8 cellular contexts compared by ENCODE assay signal in the genomic region with DNA sequence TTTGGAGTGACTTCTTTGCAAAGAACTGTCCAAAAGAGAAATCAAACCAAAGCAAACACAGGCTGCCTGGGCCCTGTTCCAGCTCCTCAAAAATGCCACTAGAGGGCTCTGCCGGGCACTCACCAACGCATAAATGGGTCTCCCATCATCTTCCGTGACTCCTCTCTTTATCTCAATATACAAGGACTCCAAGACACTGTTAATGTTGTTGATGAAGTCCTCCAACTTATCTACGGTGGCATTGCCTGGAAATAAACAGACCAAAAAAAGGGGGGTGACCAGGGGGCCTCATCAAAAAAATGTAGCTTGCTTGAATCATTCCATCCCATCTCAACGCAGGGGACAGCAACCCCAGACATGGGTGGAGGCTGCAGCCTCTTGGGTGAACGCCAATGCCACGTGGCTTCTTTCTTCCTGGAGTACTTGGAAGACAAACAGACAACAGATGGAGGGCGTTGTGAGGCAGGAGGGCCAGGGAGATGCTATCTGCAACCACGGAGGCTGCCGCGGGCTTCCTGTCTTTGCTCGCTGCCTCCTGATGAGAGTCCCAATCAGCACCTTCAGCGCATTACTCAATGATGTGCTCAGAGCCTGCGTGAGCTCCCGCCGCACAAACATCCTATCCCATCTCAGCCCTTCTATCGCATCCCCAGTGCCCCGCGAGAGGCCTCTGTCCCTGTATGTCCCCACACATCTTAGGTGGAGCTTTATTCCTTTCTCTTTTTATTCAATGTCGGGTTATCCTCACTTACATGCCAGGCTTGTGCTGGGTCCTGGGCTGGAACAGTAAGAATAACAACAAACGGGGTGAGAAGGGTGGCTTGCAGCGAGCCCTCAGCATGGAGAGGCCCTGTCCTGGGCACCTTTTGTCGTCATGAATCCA. TPM values are rescaled to one million over a fixed set of nuclear protein-coding genes. Genes with fewer than 3 reads are reported as not detected.
A peak's percentile ranks its signal among the peaks of the same experiment; 100 is the strongest.
DNase-seq lines count a peak whose midpoint lies in the region; ATAC-seq, FAIRE-seq and TF ChIP-seq lines count a peak whose summit lies in the region.

No MANE protein-coding gene starts in this region.

- H3K36me3 ChIP-seq in pancreas (peaks cover 0 to 12% (median 2%) of the 10 kb centered on the region in 3 donors), thoracic aorta (peaks cover 13% of the 10 kb centered on the region)

- H3K4me1 ChIP-seq in pancreas (peaks cover 0 to 10% (median 0%) of the 10 kb centered on the region in 3 donors), thoracic aorta (ENCODE audit: control insufficient read depth in 1 of 2, low read depth in 2 of 2) (peaks cover 4 to 22% of the 10 kb centered on the region in 2 donors)

- WGBS in pancreas, 2 donors: 55 to 59% methylated on average over 23 of the region's 23 CpGs

- peak overlapping the region in 1 of 4 donors; percentile 8 for H3K27ac ChIP-seq in pancreas
- peak overlapping the region in 1 of 2 donors; percentile 2 for H3K27ac ChIP-seq in thoracic aorta

- H3K9me3 ChIP-seq in pancreas: no peaks in the 10 kb centered on the region
- H3K9me3 ChIP-seq in thoracic aorta: no peaks in the 10 kb centered on the region

- peak; percentile 53 for FAIRE-seq in pancreas (lab: Jason Lieb, UNC)

- DNase-seq in DMS153 (lab: John Stamatoyannopoulos, UW) (peak; percentile 85), M059J (ENCODE audit: low read depth) (peak; percentile 74), germinal center (ENCODE audit: low spot score) (peak; percentile 59), pancreas (peak in 2 of 6 donors; percentile 67 to 68), thoracic aorta (ENCODE audit: low spot score) (peak; percentile 57)
- peak; percentile 66 for DNase-seq in activated naive CD4-positive, alpha-beta T cell treated with anti-CD3 and anti-CD28 coated beads, Interleukin-2, amount 50 U/mL, for 16 hours

- intact Hi-C loops in pancreas (cut with DNase I): loop anchor here in 2 of 3 donors (10.0 kb wide), 2 partner anchors 50 to 130 kb away; no protein-coding TSS in a partner anchor

- ATAC-seq in SK-N-SH treated with all-trans-retinoic acid at 6 μM for 48 hours: peak; percentile 94
- peak; percentile 68 to 83 (median 78) for ATAC-seq in pancreas
- ATAC-seq in thoracic aorta (ENCODE audit: insufficient number of reproducible peaks, low FRiP score, low read depth): no peak
- no peak for ATAC-seq in GM18520 (IDR thresholded peaks at IDR 0.05; ENCODE audit: unreplicated experiment)

- H3K27me3 ChIP-seq in pancreas: no peaks in the 10 kb centered on the region
- H3K27me3 ChIP-seq in thoracic aorta (replicated peaks; ENCODE audit: insufficient read depth): no peaks in the 10 kb centered on the region

- H3K4me3 ChIP-seq in pancreas (no peak overlapping the region), thoracic aorta (peak overlapping the region; percentile 26)

- TF ChIP-seq CTCF in pancreas (IDR thresholded peaks at IDR 0.05) (peak; percentile 32 to 67 (median 54)), thoracic aorta (IDR thresholded peaks at IDR 0.05) (peak; percentile 75)

TF ChIP-seq in SK-N-SH treated with all-trans-retinoic acid at 6 μM for 48 hours, 23 proteins besides CTCF, POLR2A, EP300 and RAD21:
- TF ChIP-seq SNAI2 (CRISPR knock-in tag; IDR thresholded peaks at IDR 0.05) (0 out of 2 replicates have a peak, but pooled peaks have one; percentile 57), TSHZ2 (CRISPR knock-in tag; IDR thresholded peaks at IDR 0.05) (no peak), ZC3H10 (CRISPR knock-in tag; IDR thresholded peaks at IDR 0.05) (no peak), ISL1 (CRISPR knock-in tag; IDR thresholded peaks at IDR 0.05) (no peak), ZNF565 (CRISPR knock-in tag; conservative IDR thresholded peaks at IDR 0.05; ENCODE audit: low read depth) (no peak), TOX (CRISPR knock-in tag; IDR thresholded peaks at IDR 0.05; ENCODE audit: borderline replicate concordance) (no peak), BACH2 (CRISPR knock-in tag; IDR thresholded peaks at IDR 0.05; ENCODE audit: borderline replicate concordance) (no peak)
- TF ChIP-seq, protein P1, sequence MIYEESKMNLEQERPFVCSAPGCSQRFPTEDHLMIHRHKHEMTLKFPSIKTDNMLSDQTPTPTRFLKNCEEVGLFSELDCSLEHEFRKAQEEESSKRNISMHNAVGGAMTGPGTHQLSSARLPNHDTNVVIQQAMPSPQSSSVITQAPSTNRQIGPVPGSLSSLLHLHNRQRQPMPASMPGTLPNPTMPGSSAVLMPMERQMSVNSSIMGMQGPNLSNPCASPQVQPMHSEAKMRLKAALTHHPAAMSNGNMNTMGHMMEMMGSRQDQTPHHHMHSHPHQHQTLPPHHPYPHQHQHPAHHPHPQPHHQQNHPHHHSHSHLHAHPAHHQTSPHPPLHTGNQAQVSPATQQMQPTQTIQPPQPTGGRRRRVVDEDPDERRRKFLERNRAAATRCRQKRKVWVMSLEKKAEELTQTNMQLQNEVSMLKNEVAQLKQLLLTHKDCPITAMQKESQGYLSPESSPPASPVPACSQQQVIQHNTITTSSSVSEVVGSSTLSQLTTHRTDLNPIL (CRISPR knock-in tag; IDR thresholded peaks at IDR 0.05; ENCODE audit: low read depth): 0 out of 2 replicates have a peak, but pooled peaks have one; percentile 3

RNA-seq across cellular contexts. Expression of gene KDM8, which starts 32.0 kb away (rescaled TPM):
- total RNA-seq in M059J (2014; rRNA removed; shearing (Covaris generic)): 1.6 and 4.7 TPM in 2 replicates
- total RNA-seq in pancreas (1 to 10 TPM; 4.7 to 7.4 (median 6.3) TPM), thoracic aorta (1 to 10 TPM; 1.5 to 9.0 TPM)
- 10 to 100 TPM; 12.4 to 17.7 TPM for polyA plus RNA-seq in pancreas

RNA-seq across cellular contexts. Expression of gene NSMCE1, which starts 33.3 kb away (rescaled TPM):
- 46.3 and 49.4 TPM in 2 replicates for total RNA-seq in M059J (2014; rRNA removed; shearing (Covaris generic))
- total RNA-seq in pancreas (10 to 100 TPM; 27.6 to 37.7 (median 31.7) TPM), thoracic aorta (10 to 100 TPM; 23.8 to 44.5 TPM)
- polyA plus RNA-seq in pancreas: 10 to 100 TPM; 30.0 to 37.9 TPM

Comparison
In these comparisons a context has a peak if more than half of its experiments do, and no peak if none do; other contexts are left out.
1. ATAC-seq: peak in SK-N-SH treated with all-trans-retinoic acid at 6 μM for 48 hours (single experiment) and pancreas (4 of 4); none in thoracic aorta (single experiment) and GM18520 (single experiment).